In genomic region chr6:34392497-34393190, GRCh38 we compare ENCODE assay signal across 8 cellular contexts. TPM values are rescaled to one million over a fixed set of nuclear protein-coding genes. Genes with fewer than 3 reads are reported as not detected.
DNase-seq lines count a peak whose midpoint lies in the region; ATAC-seq and TF ChIP-seq lines count a peak whose summit lies in the region.

Gene NUDT3 (minus strand): TSS chr6:34392669. CDS start chr6:34392362, 307 bp downstream.

- H3K36me3 ChIP-seq in right lobe of liver = no peaks in the 10 kb centered on the region

- peak within 1 kb of the TSS; percentile 84 to 99 (median 97) for H3K27ac ChIP-seq in dorsolateral prefrontal cortex
- peak within 1 kb of the TSS; percentile 91 to 93 (median 92) for H3K27ac ChIP-seq in right lobe of liver

- no peaks in the 10 kb centered on the region for H3K9me3 ChIP-seq in right lobe of liver

- ATAC-seq in GM19395 (IDR thresholded peaks at IDR 0.05; ENCODE audit: unreplicated experiment) (peak; percentile 79), HG03565 (IDR thresholded peaks at IDR 0.05; ENCODE audit: unreplicated experiment) (peak; percentile 82), right lobe of liver (peak; percentile 90 to 94 (median 92))

- TF ChIP-seq CTCF in dorsolateral prefrontal cortex (IDR thresholded peaks at IDR 0.05 in 54 of 56, conservative IDR thresholded peaks at IDR 0.05 in 2 of 56; ENCODE audit: low read depth in 1 of 56, partially characterized antibody in 56 of 56) (peak; percentile 64 to 92 (median 84)), right lobe of liver (IDR thresholded peaks at IDR 0.05) (peak; percentile 79 to 95 (median 83))

- peak; percentile 80 for TF ChIP-seq POLR2A in right lobe of liver (IDR thresholded peaks at IDR 0.05)

- peaks cover 0 to 18% (median 5%) of the 10 kb centered on the region in 4 donors for H3K4me1 ChIP-seq in right lobe of liver

- WGBS in right lobe of liver (ENCODE audit: insufficient coverage, low coverage, low lambda C conversion rate, missing lambda C conversion rate) = 0% methylated on average over 10 of the region's 87 CpGs

- intact Hi-C loops in dorsolateral prefrontal cortex (cut with DNase I) (loop anchor here (1.0 to 2.0 kb wide), 4 partner anchors 22 to 196 kb away; partner anchors contain the start of gene SMIM29 (in 2 of the 2)), right lobe of liver (cut with DNase I) (no loop called here)

- peak; percentile 97 for DNase-seq in CD1c-positive myeloid dendritic cell (ENCODE audit: extremely low spot score)
- DNase-seq in NCI-H748 treated with DMSO at 0.1 percent for 48 hours (lab: John Stamatoyannopoulos, UW) = peak; percentile 91
- DNase-seq in activated CD4-positive, alpha-beta T cell treated with anti-CD3 and anti-CD28 coated beads, Interleukin-2, amount 50 U/mL, for 4 hours = peak; percentile 89 to 90
- DNase-seq in dorsolateral prefrontal cortex = peak; percentile 88 to 96 (median 94)
- peak; percentile 95 to 96 (median 96) for DNase-seq in right lobe of liver
- DNase-seq in stimulated activated CD4-positive, alpha-beta T cell treated with anti-CD3 and anti-CD28 coated beads, Interleukin-4, amount 100 ng/mL, for 4 hours = peak; percentile 92 to 94

- peak within 1 kb of the TSS; percentile 70 to 97 (median 88) for H3K4me3 ChIP-seq in dorsolateral prefrontal cortex
- H3K4me3 ChIP-seq in right lobe of liver = peak within 1 kb of the TSS; percentile 73 to 88 (median 84)

- H3K27me3 ChIP-seq in dorsolateral prefrontal cortex = no peaks in the 10 kb centered on the region
- no peaks in the 10 kb centered on the region for H3K27me3 ChIP-seq in right lobe of liver

RNA-seq across cellular contexts. Expression of gene NUDT3, which starts in this region (rescaled TPM):
- total RNA-seq in dorsolateral prefrontal cortex (100 to 1,000 TPM; 107 to 239 (median 169) TPM), right lobe of liver (10 to 100 TPM; 14.5 to 22.7 (median 16.7) TPM)

Comparison
In these comparisons a context has a peak if more than half of its experiments do, and no peak if none do; other contexts are left out.
1. Peak in every context shown above with its lines: DNase-seq, ATAC-seq, H3K4me3 ChIP-seq and H3K27ac ChIP-seq.
2. RNA of gene NUDT3 (total RNA-seq): 107 to 239 TPM in dorsolateral prefrontal cortex; 14.5 to 22.7 TPM in right lobe of liver; every median in the first group is over 4 times any median in the second.
3. intact Hi-C loops: an anchor here in dorsolateral prefrontal cortex (1.0 to 2.0 kb wide); none called in right lobe of liver.